1 cellular context compared by ENCODE assay signal in genomic region chr19:46892252-46893179, GRCh38.
TF ChIP-seq lines count a peak whose summit lies in the region.

No MANE protein-coding gene starts in this region.

TF ChIP-seq in GM12878, 131 proteins besides CTCF, POLR2A, EP300 and RAD21:
- TF ChIP-seq CHD2 (IDR thresholded peaks at IDR 0.05; ENCODE audit: borderline replicate concordance, low read depth, low read length) (no peak), ZBTB4 (CRISPR knock-in tag; IDR thresholded peaks at IDR 0.05) (no peak), ZNF687 (IDR thresholded peaks at IDR 0.05) (no peak), ZNF384 (IDR thresholded peaks at IDR 0.05; ENCODE audit: borderline replicate concordance, low read depth, low read length) (peak; percentile 46; the same call in 1 of the 2 replicates), RCOR1 (conservative IDR thresholded peaks at IDR 0.05; ENCODE audit: low read depth, low read length) (no peak), CEBPZ (IDR thresholded peaks at IDR 0.05; ENCODE audit: low read depth, low read length) (no peak), EED (IDR thresholded peaks at IDR 0.05; ENCODE audit: low read depth) (0 out of 2 replicates have a peak, but pooled peaks have one; percentile 44), JUNB (IDR thresholded peaks at IDR 0.05) (no peak), RB1 (IDR thresholded peaks at IDR 0.05; ENCODE audit: borderline replicate concordance) (no peak), FOXM1 (IDR thresholded peaks at IDR 0.05; ENCODE audit: low read depth, low read length) (0 out of 2 replicates have a peak, but pooled peaks have one; percentile 33), ZBED1 (IDR thresholded peaks at IDR 0.05; ENCODE audit: borderline replicate concordance) (no peak), IKZF1 (conservative IDR thresholded peaks at IDR 0.05) (peak; percentile 28; the same call in 1 of the 2 replicates), PML (IDR thresholded peaks at IDR 0.05; ENCODE audit: low read length) (no peak), IKZF2 (IDR thresholded peaks at IDR 0.05) (0 out of 4 replicates have a peak, but pooled peaks of 1 of the 2 experiments have one; percentile 17), USF1 (IDR thresholded peaks at IDR 0.05; ENCODE audit: borderline replicate concordance, extremely low read length, insufficient read depth, low read depth, low read length) (no peak), MEF2B (IDR thresholded peaks at IDR 0.05; ENCODE audit: partially characterized antibody, poor library complexity, severe bottlenecking) (peak; percentile 64), PAX5 (IDR thresholded peaks at IDR 0.05; ENCODE audit: borderline replicate concordance, low read depth, low read length) (peak; percentile 91)
